In the genomic region with DNA sequence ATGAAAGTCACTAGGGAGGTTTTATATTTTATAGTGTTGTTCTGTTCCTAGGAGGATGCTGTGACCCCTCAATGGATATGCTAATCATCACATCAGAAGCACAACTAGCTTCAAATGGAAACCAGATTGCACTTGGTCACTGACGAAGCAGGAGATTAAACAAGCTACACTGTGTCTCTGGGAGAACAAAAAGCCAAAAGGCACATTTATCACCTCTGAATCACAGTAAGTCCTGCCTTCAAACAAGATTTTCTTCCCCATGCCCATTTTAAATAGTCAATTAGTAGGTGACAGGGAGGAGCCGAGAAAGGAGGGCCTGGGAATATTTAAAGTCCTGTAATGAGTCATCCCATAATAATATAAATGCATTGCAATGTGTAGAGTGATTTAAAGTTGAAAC, we compare ENCODE assay signal across 14 cellular contexts.
"Had no signal": no experiment of that assay in that cellular context is flagged by ENCODE, and none has a peak within 500 bp of the region (broad histone marks: within the 10 kb centered on the region; RNA-seq: fewer than 3 reads in every experiment).

No MANE protein-coding gene starts in this region.

- DNase-seq: activated CD4-positive, alpha-beta T cell treated with anti-CD3 and anti-CD28 coated beads for 4 hours; activated CD8-positive, alpha-beta memory T cell treated with anti-CD3 and anti-CD28 coated beads, Interleukin-2, amount 50 U/mL, for 4 hours; activated CD8-positive, alpha-beta T cell treated with anti-CD3 and anti-CD28 coated beads, Interleukin-2, amount 10 ng/mL, durations not matched to agents 7 days and 5 days; activated gamma-delta T cell; activated naive CD8-positive, alpha-beta T cell treated with anti-CD3 and anti-CD28 coated beads for 36 hours; activated T-cell treated with anti-CD3 and anti-CD28 coated beads, Interleukin-2, amount 50 U/mL, for 72 hours; foreskin melanocyte; occipital lobe; right cardiac atrium; small intestine; stimulated activated naive CD8-positive, alpha-beta T cell treated with anti-CD3 and anti-CD28 coated beads, Interleukin-15, amount 100 ng/mL, for 72 hours; T-helper 2 cell had no signal

- H3K4me1 ChIP-seq: prostate gland had no signal

- H3K4me3 ChIP-seq: prostate gland had no signal

- ATAC-seq: activated CD8-positive, alpha-beta T cell treated with anti-CD3 and anti-CD28 coated beads, Interleukin-2, amount 10 ng/mL, durations not matched to agents 7 days and 5 days; activated T-cell treated with anti-CD3 and anti-CD28 coated beads, Interleukin-2, amount 50 U/mL, for 72 hours; natural killer cell treated with Interleukin-12 subunit alpha and Interleukin-12 subunit beta and Interleukin-15 and Interleukin-18, amount 100 ng/mL, for 72 hours; right cardiac atrium; stimulated activated naive CD8-positive, alpha-beta T cell treated with anti-CD3 and anti-CD28 coated beads, Interleukin-15, amount 100 ng/mL, for 72 hours had no signal

- H3K9me3 ChIP-seq: prostate gland had no signal

- H3K36me3 ChIP-seq: prostate gland had no signal
